ENCODE assay signal across 13 cellular contexts in the genomic region with DNA sequence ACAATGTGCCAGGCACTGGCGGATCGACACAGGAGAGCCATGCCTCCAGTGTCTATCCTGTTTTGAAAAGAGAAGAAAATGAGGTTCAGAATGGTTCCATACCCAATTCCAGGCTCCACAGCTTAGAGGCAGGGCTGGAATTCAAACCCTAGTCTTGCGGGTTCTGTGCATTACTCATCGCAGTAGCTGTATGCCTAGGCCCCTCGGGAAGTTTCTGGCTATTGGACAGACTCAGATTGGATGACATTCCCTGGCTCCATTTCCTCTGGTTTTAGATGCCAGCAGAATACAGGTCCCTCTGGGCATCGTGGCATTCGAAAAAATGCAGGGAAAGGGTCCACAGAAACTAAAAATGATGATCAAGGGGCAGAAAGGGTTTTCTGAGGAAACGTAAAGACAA.
A peak's percentile ranks its signal among the peaks of the same experiment; 100 is the strongest.
DNase-seq lines count a peak whose midpoint lies in the region; ATAC-seq and TF ChIP-seq lines count a peak whose summit lies in the region.
"Had no signal": no experiment of that assay in that cellular context is flagged by ENCODE, and none has a peak within 500 bp of the region (broad histone marks: within the 10 kb centered on the region; RNA-seq: fewer than 3 reads in every experiment).

No MANE protein-coding gene starts in this region.

- no peak for TF ChIP-seq CTCF in cardiac fibroblast (IDR thresholded peaks at IDR 0.05; ENCODE audit: low read depth, low read length)
- TF ChIP-seq CTCF in glutamatergic neuron (IDR thresholded peaks at IDR 0.05; ENCODE audit: partially characterized antibody, unreplicated experiment): no peak

- H3K4me3 Mint-ChIP-seq in glutamatergic neuron (ENCODE audit: unreplicated experiment): no peak overlapping the region
- H3K4me3 Mint-ChIP-seq: activated CD8-positive, alpha-beta T cell treated with anti-CD3 and anti-CD28 coated beads, Interleukin-2, amount 10 ng/mL, durations not matched to agents 7 days and 5 days; B cell had no signal

- H3K4me1 Mint-ChIP-seq in glutamatergic neuron (ENCODE audit: low read depth, unreplicated experiment): peaks cover 4% of the 10 kb centered on the region
- H3K4me1 Mint-ChIP-seq: B cell had no signal

- peaks cover 4% of the 10 kb centered on the region for H3K27me3 Mint-ChIP-seq in glutamatergic neuron (ENCODE audit: unreplicated experiment)

- no peak overlapping the region for H3K4me3 ChIP-seq in cardiac fibroblast (replicated peaks in 1 of 2; ENCODE audit: low read depth in 2 of 2, low read length in 2 of 2)

- peak; percentile 80 for DNase-seq in AG20443 (ENCODE audit: low spot score)
- peak; percentile 89 for DNase-seq in NCI-H226
- DNase-seq in cardiac fibroblast (ENCODE audit: low read depth in 2 of 2): peak; percentile 65 to 77
- peak; percentile 35 for DNase-seq in kidney tubule cell (ENCODE audit: low spot score)
- DNase-seq in mesenteric fat pad (ENCODE audit: low spot score): no peak
- DNase-seq in NCI-H524 (lab: John Stamatoyannopoulos, UW): no peak
- no peak for DNase-seq in glutamatergic neuron
- DNase-seq: activated CD8-positive, alpha-beta T cell treated with anti-CD3 and anti-CD28 coated beads, Interleukin-2, amount 10 ng/mL, durations not matched to agents 7 days and 5 days; DND-41; mesendoderm; NCI-H526 had no signal

- peaks cover 5% of the 10 kb centered on the region for H3K36me3 Mint-ChIP-seq in glutamatergic neuron (ENCODE audit: unreplicated experiment)

- H3K9me3 Mint-ChIP-seq in glutamatergic neuron (ENCODE audit: unreplicated experiment): no peaks in the 10 kb centered on the region

- no peak overlapping the region for H3K27ac Mint-ChIP-seq in glutamatergic neuron (ENCODE audit: unreplicated experiment)
- H3K27ac Mint-ChIP-seq: activated CD8-positive, alpha-beta T cell treated with anti-CD3 and anti-CD28 coated beads, Interleukin-2, amount 10 ng/mL, durations not matched to agents 7 days and 5 days; B cell had no signal

- ATAC-seq in HG03378 (IDR thresholded peaks at IDR 0.05; ENCODE audit: unreplicated experiment): no peak
- ATAC-seq: activated CD8-positive, alpha-beta T cell treated with anti-CD3 and anti-CD28 coated beads, Interleukin-2, amount 10 ng/mL, durations not matched to agents 7 days and 5 days had no signal

Comparison
In these comparisons a context has a peak if more than half of its experiments do, and no peak if none do; other contexts are left out.
1. DNase-seq: peak in AG20443 (single experiment), NCI-H226 (single experiment), cardiac fibroblast (2 of 2) and kidney tubule cell (single experiment); none in mesenteric fat pad (single experiment), NCI-H524 (0 of 2) and glutamatergic neuron (single experiment).